In the genomic region with DNA sequence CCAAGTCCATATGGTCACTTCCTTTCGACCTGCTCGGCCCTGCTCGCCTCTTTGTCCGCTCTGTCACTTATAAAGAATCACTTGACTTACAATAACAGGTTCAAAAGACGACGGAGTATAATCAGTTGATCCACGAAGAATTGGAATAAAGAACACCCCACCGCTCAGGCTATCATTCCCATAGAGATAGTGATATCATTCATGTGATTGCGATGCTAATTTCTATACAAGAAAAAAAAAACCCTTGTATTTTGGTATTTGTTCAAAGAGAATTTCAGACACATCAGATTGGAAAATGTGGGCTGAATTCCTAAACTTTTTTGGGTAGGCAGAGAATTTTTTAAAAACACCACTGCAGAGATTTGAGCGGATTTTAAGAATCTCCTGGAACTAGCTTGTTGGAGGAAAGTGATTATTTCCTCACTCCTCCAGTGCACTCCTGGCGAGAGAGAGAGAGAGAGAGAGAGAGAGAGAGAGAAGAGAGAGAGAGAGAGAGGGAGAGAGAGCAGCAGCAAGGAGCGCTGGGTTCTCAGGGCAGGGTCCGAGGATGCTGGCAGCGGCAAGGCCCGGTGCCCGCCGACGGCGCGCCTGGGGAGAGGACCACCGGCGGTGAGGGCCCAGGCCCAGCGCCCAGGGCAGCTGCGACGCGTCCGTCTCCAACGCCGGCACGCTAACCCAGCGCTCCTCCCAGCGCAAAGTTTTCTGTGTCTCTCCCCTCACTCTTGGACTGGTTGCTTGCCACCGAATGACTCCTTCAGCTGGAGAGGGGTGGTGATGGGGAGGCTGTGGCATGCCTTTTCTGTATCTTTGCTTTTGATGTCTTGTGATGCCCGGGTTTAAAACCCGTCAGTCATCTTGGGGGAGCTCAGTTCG, we compare ENCODE assay signal across 13 cellular contexts.
DNase-seq lines count a peak whose midpoint lies in the region; ATAC-seq and TF ChIP-seq lines count a peak whose summit lies in the region.
"Had no signal": no experiment of that assay in that cellular context is flagged by ENCODE, and none has a peak within 500 bp of the region (broad histone marks: within the 10 kb centered on the region; RNA-seq: fewer than 3 reads in every experiment).

No MANE protein-coding gene starts in this region.

- H3K4me3 Mint-ChIP-seq in glutamatergic neuron (ENCODE audit: unreplicated experiment), result peak overlapping the region; percentile 50
- H3K4me3 Mint-ChIP-seq: activated T-helper 17 cell treated with anti-CD3 and anti-CD28 coated beads, Interleukin-2, amount 50 U/mL, for 72 hours had no signal

- H3K27ac ChIP-seq in SK-N-SH (ENCODE audit: low read depth in 2 of 2, low read length in 1 of 2) (no peak overlapping the region), HUES48 (ENCODE audit: low read depth, low read length) (no peak overlapping the region), trophoblast cell (ENCODE audit: low read depth, low read length) (no peak overlapping the region)
- H3K27ac ChIP-seq: gastrocnemius medialis, thoracic aorta had no signal

- no peaks in the 10 kb centered on the region for H3F3A ChIP-seq in SK-N-SH (replicated peaks; ENCODE audit: insufficient read depth)

- no peak overlapping the region for H4K91ac ChIP-seq in trophoblast cell (ENCODE audit: low read depth, low read length)

- no peak overlapping the region for H3K14ac ChIP-seq in trophoblast cell (ENCODE audit: low read length)

- H2BK12ac ChIP-seq in trophoblast cell (ENCODE audit: low read length), result no peak overlapping the region

- no peaks in the 10 kb centered on the region for H4K20me1 ChIP-seq in SK-N-SH (ENCODE audit: insufficient read depth)

- CTCF ChIA-PET in SK-N-SH (lab: Yijun Ruan, JAX), result interaction anchor here (0.8 to 1.2 kb wide), 4 partner anchors 9 to 1127 kb away, joined by 3 to 4 read pairs (median 3); no protein-coding TSS in a partner anchor

- peaks cover 34% of the 10 kb centered on the region for H3K27me3 Mint-ChIP-seq in glutamatergic neuron (ENCODE audit: unreplicated experiment)

- H3K4me2 ChIP-seq in SK-N-SH, result no peak overlapping the region
- peak overlapping the region; percentile 36 for H3K4me2 ChIP-seq in trophoblast cell (ENCODE audit: low read length)

- H3K27ac Mint-ChIP-seq in glutamatergic neuron (ENCODE audit: unreplicated experiment), result no peak overlapping the region
- H3K27ac Mint-ChIP-seq: activated T-helper 17 cell treated with anti-CD3 and anti-CD28 coated beads, Interleukin-2, amount 50 U/mL, for 72 hours had no signal

- no peaks in the 10 kb centered on the region; the same call in none of the 2 replicates for H3K27me3 ChIP-seq in SK-N-SH (ENCODE audit: insufficient read depth)
- H3K27me3 ChIP-seq in HUES48 (ENCODE audit: control insufficient read depth, insufficient read depth, low read length), result peaks cover 73% of the 10 kb centered on the region
- peaks cover 55% of the 10 kb centered on the region for H3K27me3 ChIP-seq in trophoblast cell (ENCODE audit: insufficient read depth, low read length)

- DNase-seq in SK-N-SH, result no peak
- no peak for DNase-seq in glutamatergic neuron
- no peak for DNase-seq in trophoblast cell
- no peak for DNase-seq in NCI-H2227 (lab: John Stamatoyannopoulos, UW; ENCODE audit: unreplicated experiment)
- DNase-seq: gastrocnemius medialis, GDM1, NCI-H345 had no signal

- no peak for TF ChIP-seq RAD21 in SK-N-SH (IDR thresholded peaks at IDR 0.05; ENCODE audit: low read length)

- no peaks in the 10 kb centered on the region for H3K9me3 ChIP-seq in SK-N-SH
- no peaks in the 10 kb centered on the region for H3K9me3 ChIP-seq in HUES48 (ENCODE audit: control insufficient read depth, insufficient read depth, low read length)
- peaks cover 2% of the 10 kb centered on the region for H3K9me3 ChIP-seq in trophoblast cell (ENCODE audit: insufficient read depth, low read depth, low read length)
- H3K9me3 ChIP-seq: gastrocnemius medialis, thoracic aorta had no signal

- no peak overlapping the region for H2BK5ac ChIP-seq in trophoblast cell (ENCODE audit: low read depth, low read length, poor library complexity)

- H3K9ac ChIP-seq in SK-N-SH (no peak overlapping the region), HUES48 (ENCODE audit: low read depth, low read length) (no peak overlapping the region), trophoblast cell (ENCODE audit: low read length) (no peak overlapping the region)

- H2AFZ ChIP-seq in SK-N-SH (ENCODE audit: low read depth) (no peak overlapping the region), trophoblast cell (ENCODE audit: insufficient read depth, low read length, poor library complexity) (no peak overlapping the region)

- H3K4ac ChIP-seq in trophoblast cell (ENCODE audit: low read depth, low read length), result no peak overlapping the region

- H3K79me2 ChIP-seq in SK-N-SH (ENCODE audit: insufficient read depth) (no peaks in the 10 kb centered on the region), trophoblast cell (ENCODE audit: control insufficient read depth, insufficient read depth, low read length, poor library complexity) (no peaks in the 10 kb centered on the region)

- no peak overlapping the region for H2BK120ac ChIP-seq in trophoblast cell (ENCODE audit: insufficient read depth, low read length, poor library complexity)

- POLR2A ChIA-PET in SK-N-SH (lab: Yijun Ruan, JAX), result no interaction called here

- no peak for ATAC-seq in SK-N-SH treated with all-trans-retinoic acid at 6 μM for 48 hours
- ATAC-seq in HG02970 (IDR thresholded peaks at IDR 0.05; ENCODE audit: low FRiP score, unreplicated experiment), result no peak
- no peak for ATAC-seq in HG02870 (IDR thresholded peaks at IDR 0.05; ENCODE audit: unreplicated experiment)
- ATAC-seq: activated T-helper 17 cell treated with anti-CD3 and anti-CD28 coated beads, Interleukin-2, amount 50 U/mL, for 72 hours; gastrocnemius medialis had no signal

- TF ChIP-seq CTCF in SK-N-SH (IDR thresholded peaks at IDR 0.05), result no peak
- no peak for TF ChIP-seq CTCF in glutamatergic neuron (IDR thresholded peaks at IDR 0.05; ENCODE audit: partially characterized antibody, unreplicated experiment)

- WGBS in SK-N-SH (ENCODE audit: low lambda C conversion rate), result 89% methylated on average over 36 of the region's 36 CpGs
- WGBS in trophoblast cell (ENCODE audit: extremely low coverage, insufficient coverage, insufficient read length), result no CpG with 5 or more reads among the region's 36 CpGs

- H3K36me3 ChIP-seq in SK-N-SH (replicated peaks in 1 of 2; ENCODE audit: control insufficient read depth in 1 of 2, insufficient read depth in 2 of 2, low read length in 1 of 2) (no peaks in the 10 kb centered on the region), HUES48 (ENCODE audit: control insufficient read depth, insufficient read depth, low read length) (no peaks in the 10 kb centered on the region), trophoblast cell (ENCODE audit: control insufficient read depth in 1 of 2, insufficient read depth in 2 of 2, low read length in 2 of 2) (no peaks in the 10 kb centered on the region)
- H3K36me3 ChIP-seq: gastrocnemius medialis, thoracic aorta had no signal

- H3K4me1 Mint-ChIP-seq in glutamatergic neuron (ENCODE audit: low read depth, unreplicated experiment), result peaks cover 18% of the 10 kb centered on the region

- H3K79me1 ChIP-seq in trophoblast cell (ENCODE audit: low read length), result no peaks in the 10 kb centered on the region

- no peak overlapping the region for H2AK5ac ChIP-seq in trophoblast cell (ENCODE audit: low read length)

- H4K12ac ChIP-seq in trophoblast cell (ENCODE audit: low read depth, low read length), result no peak overlapping the region

- H4K8ac ChIP-seq in trophoblast cell (ENCODE audit: low read depth, low read length), result no peak overlapping the region

- peaks cover 3 to 6% of the 10 kb centered on the region in 2 experiments; a peak in 2 of 4 replicates for H3K4me1 ChIP-seq in SK-N-SH (ENCODE audit: control insufficient read depth in 1 of 2, insufficient read depth in 2 of 2, low read depth in 1 of 2, low read length in 1 of 2)
- H3K4me1 ChIP-seq in HUES48 (ENCODE audit: control insufficient read depth, insufficient read depth, low read length), result peaks cover 28% of the 10 kb centered on the region
- peaks cover 5 to 9% of the 10 kb centered on the region in 2 experiments for H3K4me1 ChIP-seq in trophoblast cell (ENCODE audit: control insufficient read depth in 1 of 2, insufficient read depth in 2 of 2, low read length in 2 of 2)

- H3K18ac ChIP-seq in trophoblast cell (ENCODE audit: low read length), result no peak overlapping the region

- no peak for TF ChIP-seq EP300 in SK-N-SH (IDR thresholded peaks at IDR 0.05; ENCODE audit: borderline replicate concordance in 1 of 2, low read depth in 1 of 2, low read length in 1 of 2)

- H3K23ac ChIP-seq in trophoblast cell (ENCODE audit: low read length), result no peak overlapping the region

- no peaks in the 10 kb centered on the region for H3K36me3 Mint-ChIP-seq in glutamatergic neuron (ENCODE audit: unreplicated experiment)

- H3K9me2 ChIP-seq in SK-N-SH, result no peaks in the 10 kb centered on the region

- H3K9me3 Mint-ChIP-seq in glutamatergic neuron (ENCODE audit: unreplicated experiment), result peaks cover 15% of the 10 kb centered on the region
- H3K9me3 Mint-ChIP-seq: activated T-helper 17 cell treated with anti-CD3 and anti-CD28 coated beads, Interleukin-2, amount 50 U/mL, for 72 hours had no signal

- no peak overlapping the region for H3K4me3 ChIP-seq in SK-N-SH (ENCODE audit: low read depth in 2 of 2, low read length in 1 of 2)
- H3K4me3 ChIP-seq in HUES48 (ENCODE audit: low read depth, low read length), result peak overlapping the region; percentile 56
- H3K4me3 ChIP-seq in trophoblast cell (ENCODE audit: low read depth, low read length), result no peak overlapping the region
- H3K4me3 ChIP-seq: gastrocnemius medialis, thoracic aorta had no signal

TF ChIP-seq in SK-N-SH treated with all-trans-retinoic acid at 6 μM for 48 hours, 23 proteins besides CTCF, POLR2A, EP300 and RAD21 (continues in another document):
- no peak for TF ChIP-seq SNAI2 (CRISPR knock-in tag; IDR thresholded peaks at IDR 0.05)
- TF ChIP-seq ISL1 (CRISPR knock-in tag; IDR thresholded peaks at IDR 0.05), result no peak
- peak; percentile 54; the same call in 1 of the 2 replicates for TF ChIP-seq ZNF8 (CRISPR knock-in tag; IDR thresholded peaks at IDR 0.05)
- TF ChIP-seq ESRRG (CRISPR knock-in tag; IDR thresholded peaks at IDR 0.05), result no peak
- no peak for TF ChIP-seq TCF4 (CRISPR knock-in tag; IDR thresholded peaks at IDR 0.05; ENCODE audit: borderline replicate concordance)

TF ChIP-seq in SK-N-SH, 30 proteins besides CTCF, POLR2A, EP300 and RAD21:
- no peak for TF ChIP-seq TEAD4 (IDR thresholded peaks at IDR 0.05; ENCODE audit: borderline replicate concordance, insufficient read depth)
- TF ChIP-seq FOSL2 (IDR thresholded peaks at IDR 0.05; ENCODE audit: borderline replicate concordance, low read depth), result no peak
- TF ChIP-seq FOXJ3 (CRISPR knock-in tag; IDR thresholded peaks at IDR 0.05), result no peak
- no peak for TF ChIP-seq JUND (IDR thresholded peaks at IDR 0.05)
- TF ChIP-seq YY1 (IDR thresholded peaks at IDR 0.05; ENCODE audit: low read depth), result no peak
- TF ChIP-seq, protein P1, sequence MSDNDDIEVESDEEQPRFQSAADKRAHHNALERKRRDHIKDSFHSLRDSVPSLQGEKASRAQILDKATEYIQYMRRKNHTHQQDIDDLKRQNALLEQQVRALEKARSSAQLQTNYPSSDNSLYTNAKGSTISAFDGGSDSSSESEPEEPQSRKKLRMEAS (IDR thresholded peaks at IDR 0.05; ENCODE audit: low read depth), result no peak
- no peak for TF ChIP-seq EZH2phosphoT487 (IDR thresholded peaks at IDR 0.05; ENCODE audit: borderline replicate concordance, low read depth)
TF ChIP-seq in SK-N-SH: peak in this region for 0.
